Comparison of ENCODE assay signal across 12 cellular contexts in the genomic region with DNA sequence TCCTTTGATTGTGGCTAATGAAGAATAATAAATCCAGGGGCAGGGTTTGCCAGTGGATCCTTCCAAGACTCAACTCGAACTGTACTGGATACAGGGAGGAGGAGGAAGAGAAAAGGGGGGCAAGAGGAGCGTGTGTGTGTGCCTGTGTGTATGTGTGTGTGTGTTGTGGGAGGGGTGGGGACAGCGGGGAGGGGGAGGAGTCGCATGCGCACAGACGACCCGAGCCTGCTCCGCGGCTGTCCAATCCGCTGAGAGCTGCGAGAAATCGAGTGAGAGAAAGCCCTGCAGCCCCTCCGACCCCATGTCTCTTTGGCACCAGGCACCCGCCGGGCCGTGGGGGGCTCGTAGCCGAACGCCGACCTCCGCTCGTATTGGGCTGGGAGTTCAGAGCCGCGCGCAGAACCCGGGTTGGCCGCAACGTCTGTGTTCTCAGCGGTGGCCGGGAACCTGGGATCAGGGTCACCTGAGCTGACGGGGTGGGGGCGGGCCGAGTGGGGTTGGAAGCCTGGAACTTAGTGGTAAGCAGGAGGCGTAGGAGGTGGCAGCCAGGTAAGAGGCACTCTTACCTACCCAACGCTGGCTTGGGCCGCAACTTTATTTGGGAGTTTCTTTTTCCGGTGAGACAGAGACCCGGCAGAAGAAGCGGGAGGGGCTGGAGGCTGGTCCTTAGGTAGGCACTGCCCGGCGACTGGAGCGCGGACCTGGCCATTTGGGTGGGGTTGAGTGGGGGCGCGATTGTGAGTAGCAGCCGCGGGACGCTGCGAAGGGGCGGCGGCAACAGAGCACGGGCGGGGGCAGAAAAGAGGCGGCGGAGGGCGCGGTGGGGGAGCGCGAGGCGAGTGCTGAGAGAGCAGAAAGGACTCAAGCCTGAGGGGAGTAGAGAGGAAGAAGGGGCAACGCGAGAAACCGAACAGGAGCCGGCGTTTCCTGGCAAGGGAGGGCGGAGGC. TPM values are rescaled to one million over a fixed set of nuclear protein-coding genes. Genes with fewer than 3 reads are reported as not detected.
A peak's percentile ranks its signal among the peaks of the same experiment; 100 is the strongest.
DNase-seq lines count a peak whose midpoint lies in the region; ATAC-seq and TF ChIP-seq lines count a peak whose summit lies in the region.
"Had no signal": no experiment of that assay in that cellular context is flagged by ENCODE, and none has a peak within 500 bp of the region (broad histone marks: within the 10 kb centered on the region; RNA-seq: fewer than 3 reads in every experiment).

No MANE protein-coding gene starts in this region.

- H3K27me3 Mint-ChIP-seq in T-helper 2 cell treated with Interferon-gamma antibody and Interleukin-4, amounts not matched to agents 5 μg/mL and 100 μg/mL, for 36 hours (ENCODE audit: low read depth), result peaks cover 89% of the 10 kb centered on the region

- H3K4me1 Mint-ChIP-seq in T-helper 2 cell treated with Interferon-gamma antibody and Interleukin-4, amounts not matched to agents 5 μg/mL and 100 μg/mL, for 36 hours (ENCODE audit: low read depth), result peaks cover 1% of the 10 kb centered on the region

- ATAC-seq in foreskin keratinocyte, result no peak

- H3K27me3 ChIP-seq in sigmoid colon (peaks cover 28 to 100% (median 67%) of the 10 kb centered on the region in 3 donors), foreskin keratinocyte (peaks cover 100% of the 10 kb centered on the region)

- H3K4me1 ChIP-seq in sigmoid colon (peaks cover 0 to 33% (median 21%) of the 10 kb centered on the region in 4 donors), foreskin keratinocyte (no peaks in the 10 kb centered on the region)

- peak overlapping the region in 3 of 4 donors; percentile 11 to 32 (median 26) for H3K4me3 ChIP-seq in sigmoid colon
- H3K4me3 ChIP-seq: thyroid gland had no signal

- DNase-seq in T-helper 2 cell treated with Interferon-gamma antibody and Interleukin-4, amounts not matched to agents 5 μg/mL and 100 μg/mL, for 36 hours (ENCODE audit: low spot score), result no peak
- DNase-seq in T-helper 2 cell (no peak), NCI-H748 treated with DMSO at 0.1 percent for 48 hours (lab: John Stamatoyannopoulos, UW) (peak; percentile 18), glomerular visceral epithelial cell (ENCODE audit: extremely low spot score) (peak; percentile 8), sigmoid colon (no peak), foreskin keratinocyte (no peak), putamen (ENCODE audit: low spot score) (no peak)
- DNase-seq in stimulated activated CD8-positive, alpha-beta memory T cell treated with anti-CD3 and anti-CD28 coated beads, Interleukin-4, amount 100 ng/mL, for 48 hours, result no peak
- DNase-seq: cortex of kidney; NK-92 treated with Interleukin-12 subunit alpha and Interleukin-12 subunit beta, amount 100 ng/mL, for 24 hours; thyroid gland had no signal

- TF ChIP-seq CTCF in sigmoid colon (IDR thresholded peaks at IDR 0.05) (no peak), foreskin keratinocyte (conservative IDR thresholded peaks at IDR 0.05) (no peak)

- no peaks in the 10 kb centered on the region for H3K36me3 Mint-ChIP-seq in T-helper 2 cell treated with Interferon-gamma antibody and Interleukin-4, amounts not matched to agents 5 μg/mL and 100 μg/mL, for 36 hours (ENCODE audit: low read depth)

- peak overlapping the region; percentile 65 for H3K27ac Mint-ChIP-seq in T-helper 2 cell treated with Interferon-gamma antibody and Interleukin-4, amounts not matched to agents 5 μg/mL and 100 μg/mL, for 36 hours

- no peaks in the 10 kb centered on the region for H3K9me3 ChIP-seq in sigmoid colon
- H3K9me3 ChIP-seq: thyroid gland had no signal

- WGBS in sigmoid colon, 2 donors, result 4 to 16% methylated on average over 66 of the region's 66 CpGs

- no peaks in the 10 kb centered on the region for H3K36me3 ChIP-seq in sigmoid colon
- H3K36me3 ChIP-seq: thyroid gland had no signal

- no peak for TF ChIP-seq EP300 in sigmoid colon (IDR thresholded peaks at IDR 0.05)

- no peak overlapping the region for H3K4me3 Mint-ChIP-seq in T-helper 2 cell treated with Interferon-gamma antibody and Interleukin-4, amounts not matched to agents 5 μg/mL and 100 μg/mL, for 36 hours

- no peak overlapping the region for H3K27ac ChIP-seq in sigmoid colon
- no peak overlapping the region for H3K27ac ChIP-seq in foreskin keratinocyte
- H3K27ac ChIP-seq: thyroid gland had no signal

- no peak for TF ChIP-seq POLR2A in sigmoid colon (IDR thresholded peaks at IDR 0.05)

- intact Hi-C loops in sigmoid colon (cut with DNase I), result no loop called here

- H3K9me3 Mint-ChIP-seq in T-helper 2 cell treated with Interferon-gamma antibody and Interleukin-4, amounts not matched to agents 5 μg/mL and 100 μg/mL, for 36 hours, result no peaks in the 10 kb centered on the region

RNA-seq across cellular contexts. Expression of gene POU4F2, which starts 0.6 kb away (rescaled TPM):
- total RNA-seq in sigmoid colon, result not detected
- not detected for polyA plus RNA-seq in sigmoid colon
- total RNA-seq in foreskin keratinocyte, result not detected in 2 replicates
- polyA plus RNA-seq in foreskin keratinocyte, result not detected in 2 replicates
- total RNA-seq: thyroid gland had no signal
- polyA plus RNA-seq: BJ had no signal

Comparison
In these comparisons a context has a peak if more than half of its experiments do, and no peak if none do; other contexts are left out.
1. DNase-seq: peak in NCI-H748 treated with DMSO at 0.1 percent for 48 hours (single experiment) and glomerular visceral epithelial cell (single experiment); none in T-helper 2 cell treated with Interferon-gamma antibody and Interleukin-4, amounts not matched to agents 5 μg/mL and 100 μg/mL, for 36 hours (single experiment), T-helper 2 cell (0 of 5), sigmoid colon (single experiment), stimulated activated CD8-positive, alpha-beta memory T cell treated with anti-CD3 and anti-CD28 coated beads, Interleukin-4, amount 100 ng/mL, for 48 hours (single experiment), foreskin keratinocyte (0 of 2) and putamen (single experiment).